8 cellular contexts compared by ENCODE assay signal in the genomic region with DNA sequence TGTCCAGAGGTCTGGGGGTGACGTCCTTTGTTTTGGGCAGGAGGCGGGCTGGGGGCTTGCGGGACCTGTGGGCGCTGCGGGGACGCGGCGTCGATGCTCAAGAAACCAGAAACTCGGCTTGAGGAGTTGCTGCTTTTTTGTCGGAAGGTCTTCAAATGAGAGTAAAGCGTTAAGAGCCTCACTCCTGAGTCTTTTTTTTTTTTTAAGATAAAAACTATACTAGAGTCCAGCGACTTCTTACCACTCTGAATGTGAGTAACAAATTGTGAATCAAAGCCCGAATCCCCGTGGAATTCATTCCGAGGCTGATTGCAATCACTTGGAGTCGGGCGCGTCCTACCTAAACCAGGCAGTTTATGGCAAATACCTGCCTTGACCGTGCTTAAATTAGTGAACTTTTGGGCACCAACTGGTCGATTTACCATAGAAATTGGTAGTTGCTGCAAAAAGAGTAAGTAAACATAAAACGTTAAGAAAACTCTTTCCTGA. TPM values are rescaled to one million over a fixed set of nuclear protein-coding genes. Genes with fewer than 3 reads are reported as not detected.
DNase-seq lines count a peak whose midpoint lies in the region; ATAC-seq, FAIRE-seq and TF ChIP-seq lines count a peak whose summit lies in the region.

No MANE protein-coding gene starts in this region.

- TF ChIP-seq EP300 in A549 (IDR thresholded peaks at IDR 0.05), result no peak

- H3K36me3 Mint-ChIP-seq in dendritic cell treated with granulocyte-macrophage colony-stimulating factor and Interleukin-4, amounts not matched to agents 40 ng/mL and 50 ng/mL, for 4 days (ENCODE audit: low read depth), result no peaks in the 10 kb centered on the region

- H3K27ac Mint-ChIP-seq in dendritic cell treated with granulocyte-macrophage colony-stimulating factor and Interleukin-4, amounts not matched to agents 40 ng/mL and 50 ng/mL, for 4 days, result peak overlapping the region; percentile 80

- ATAC-seq in A549, result peak; percentile 27 to 46; a peak in 4 of 6 replicates
- ATAC-seq in GM21576 (IDR thresholded peaks at IDR 0.05; ENCODE audit: unreplicated experiment), result no peak
- ATAC-seq in GM19035 (IDR thresholded peaks at IDR 0.05; ENCODE audit: unreplicated experiment), result no peak

- peak overlapping the region; percentile 88 for H2AFZ ChIP-seq in OCI-LY3 (ENCODE audit: low read depth, low read length)

- peak overlapping the region; percentile 69 for H3K9ac ChIP-seq in OCI-LY3 (ENCODE audit: low read length)

- H4K20me1 ChIP-seq in OCI-LY3 (ENCODE audit: insufficient read depth, low read length), result no peaks in the 10 kb centered on the region

- peaks cover 20% of the 10 kb centered on the region for H3K4me1 Mint-ChIP-seq in dendritic cell treated with granulocyte-macrophage colony-stimulating factor and Interleukin-4, amounts not matched to agents 40 ng/mL and 50 ng/mL, for 4 days (ENCODE audit: low read depth)

- no peak for FAIRE-seq in A549 (lab: Jason Lieb, UNC)

- TF ChIP-seq POLR2A in A549 (IDR thresholded peaks at IDR 0.05; ENCODE audit: low read length) (no peak), uterus (IDR thresholded peaks at IDR 0.05) (no peak)

- H3K4me3 ChIP-seq in A549 (peak overlapping the region; percentile 94), GM08714 (ENCODE audit: low read length) (peak overlapping the region; percentile 94), OCI-LY3 (ENCODE audit: low read length) (peak overlapping the region; percentile 97), mesodermal cell (ENCODE audit: extremely low read depth, insufficient read depth, low read length, poor library complexity, severe bottlenecking) (peak overlapping the region; percentile 74), uterus (peak overlapping the region; percentile 46 to 80)

- H3K4me3 Mint-ChIP-seq in dendritic cell treated with granulocyte-macrophage colony-stimulating factor and Interleukin-4, amounts not matched to agents 40 ng/mL and 50 ng/mL, for 4 days, result peak overlapping the region; percentile 88

- POLR2A ChIA-PET in A549 (lab: Yijun Ruan, JAX), result interaction anchor here (0.5 to 1.3 kb wide), 3 partner anchors 33 to 185 kb away, joined by 3 read pairs; a partner anchor contains a TSS

- intact Hi-C loops in dendritic cell treated with granulocyte-macrophage colony-stimulating factor and Interleukin-4, amounts not matched to agents 40 ng/mL and 50 ng/mL, for 4 days (cut with micrococcal nuclease), result no loop called here
- intact Hi-C loops in uterus (cut with DNase I; ENCODE audit: low total_unique reads), result no loop called here

- DNase-seq in A549 (ENCODE audit: low read depth in 1 of 2, low spot score in 1 of 2) (no peak), uterus (peak in 1 of 2 donors; percentile 22)

- no peaks in the 10 kb centered on the region for H3K79me2 ChIP-seq in OCI-LY3 (ENCODE audit: low read length)

- CTCF ChIA-PET in A549 (lab: Yijun Ruan, JAX), result interaction anchor here (1.3 kb wide), 2 partner anchors 21 to 49 kb away, joined by 4 to 5 read pairs; no protein-coding TSS in a partner anchor

- peak overlapping the region; percentile 84 to 97 for H3K27ac ChIP-seq in A549
- no peak overlapping the region for H3K27ac ChIP-seq in OCI-LY3 (ENCODE audit: low read length)
- H3K27ac ChIP-seq in mesodermal cell (ENCODE audit: low read depth, low read length, severe bottlenecking), result no peak overlapping the region
- H3K27ac ChIP-seq in uterus, result peak overlapping the region; percentile 66 to 78

- WGBS in A549 (ENCODE audit: missing lambda C conversion rate), result under 1% methylated on average over 22 of the region's 22 CpGs
- WGBS in mesodermal cell (ENCODE audit: insufficient coverage in 2 of 2), 2 experiments, result 0% methylated on average over 7 to 9 of the region's 22 CpGs

- H3K27me3 Mint-ChIP-seq in dendritic cell treated with granulocyte-macrophage colony-stimulating factor and Interleukin-4, amounts not matched to agents 40 ng/mL and 50 ng/mL, for 4 days, result no peaks in the 10 kb centered on the region

- no peaks in the 10 kb centered on the region for H3K27me3 ChIP-seq in OCI-LY3 (ENCODE audit: low read depth, low read length)
- H3K27me3 ChIP-seq in uterus, result no peaks in the 10 kb centered on the region

- H3K4me2 ChIP-seq in A549 (peak overlapping the region; percentile 93), OCI-LY3 (ENCODE audit: low read length) (peak overlapping the region; percentile 92)

- no peak for TF ChIP-seq CTCF in A549 (IDR thresholded peaks at IDR 0.05)
- no peak for TF ChIP-seq CTCF in OCI-LY3 (IDR thresholded peaks at IDR 0.05; ENCODE audit: low read depth, low read length)
- TF ChIP-seq CTCF in uterus (IDR thresholded peaks at IDR 0.05), result no peak

- no peaks in the 10 kb centered on the region for H3K36me3 ChIP-seq in OCI-LY3 (replicated peaks; ENCODE audit: low read depth, low read length)
- no peaks in the 10 kb centered on the region for H3K36me3 ChIP-seq in mesodermal cell (ENCODE audit: control insufficient read depth, insufficient read depth, low read length)
- no peaks in the 10 kb centered on the region for H3K36me3 ChIP-seq in uterus

- H3K4me1 ChIP-seq in A549, result peaks cover 14% of the 10 kb centered on the region; the same call in 2 of the 3 replicates
- H3K4me1 ChIP-seq in OCI-LY3 (ENCODE audit: low read length), result peaks cover 6% of the 10 kb centered on the region; the same call in 1 of the 2 replicates
- no peaks in the 10 kb centered on the region for H3K4me1 ChIP-seq in mesodermal cell (ENCODE audit: control insufficient read depth, insufficient read depth, low read length, poor library complexity, severe bottlenecking)
- H3K4me1 ChIP-seq in uterus, result no peaks in the 10 kb centered on the region

- no peak for TF ChIP-seq RAD21 in A549 (conservative IDR thresholded peaks at IDR 0.05 in 1 of 2, IDR thresholded peaks at IDR 0.05 in 1 of 2)

- H3K9me3 Mint-ChIP-seq in dendritic cell treated with granulocyte-macrophage colony-stimulating factor and Interleukin-4, amounts not matched to agents 40 ng/mL and 50 ng/mL, for 4 days, result no peaks in the 10 kb centered on the region

- H3K9me3 ChIP-seq in A549 (no peaks in the 10 kb centered on the region), OCI-LY3 (ENCODE audit: insufficient read depth, low read length) (no peaks in the 10 kb centered on the region), mesodermal cell (ENCODE audit: control insufficient read depth, low read length) (no peaks in the 10 kb centered on the region), uterus (no peaks in the 10 kb centered on the region)

TF ChIP-seq in A549, 52 proteins besides CTCF, POLR2A, EP300 and RAD21:
- TF ChIP-seq CEBPB (IDR thresholded peaks at IDR 0.05) (no peak), SREBF2 (IDR thresholded peaks at IDR 0.05) (no peak)

RNA-seq across cellular contexts. Expression of a gene that starts 0.6 kb away (rescaled TPM):
- polyA plus RNA-seq in A549 (2011; rRNA removed) (21.9 and 23.3 TPM in 2 replicates), A549 (2017; fragmentation: RNase III; extraction: RNeasy Plus Mini Kit Qiagen cat#74134 plus additional on column Dnase treatment) (13.5 to 13.6 TPM (median 13.5 TPM) in 3 replicates)
- polyA plus RNA-seq in A549 (2012; cell fraction: cytosol; rRNA removed), result 7.2 and 7.7 TPM in 2 replicates
- polyA plus RNA-seq in A549 (2012; cell fraction: nucleus; rRNA removed), result 2.8 and 4.6 TPM in 2 replicates
- polyA minus RNA-seq in A549 (2011; rRNA and poly(A)+ RNA removed), result 9.4 and 13.0 TPM in 2 replicates
- polyA plus RNA-seq in mesodermal cell (2013, experiment 1 of 2), result 16.6 TPM
- 17.3 TPM for polyA plus RNA-seq in mesodermal cell (2013, experiment 2 of 2)
- total RNA-seq in uterus, result 10 to 100 TPM in 3 of 4 donors, 1 to 10 TPM in 1; 8.5 to 61.3 (median 16.8) TPM

RNA-seq across cellular contexts. Expression of a gene that starts 20.5 kb away (rescaled TPM):
- 0.56 and 1.1 TPM in 2 replicates for polyA plus RNA-seq in A549 (2011; rRNA removed)
- polyA plus RNA-seq in A549 (2012; cell fraction: cytosol; rRNA removed), result 0.27 and 0.32 TPM in 2 replicates
- 0.28 TPM in 1 of 2 replicates, not detected in the other for polyA plus RNA-seq in A549 (2012; cell fraction: nucleus; rRNA removed)
- 0.72 to 1.3 TPM (median 1.2 TPM) in 3 replicates for polyA plus RNA-seq in A549 (2017; fragmentation: RNase III; extraction: RNeasy Plus Mini Kit Qiagen cat#74134 plus additional on column Dnase treatment)
- 0.66 TPM in 1 of 2 replicates, not detected in the other for polyA minus RNA-seq in A549 (2011; rRNA and poly(A)+ RNA removed)
- polyA plus RNA-seq in mesodermal cell (2013, experiment 1 of 2), result not detected
- not detected for polyA plus RNA-seq in mesodermal cell (2013, experiment 2 of 2)
- total RNA-seq in uterus, result 10 to 100 TPM in 1 of 4 donors, under 1 TPM in 2, not detected in 1; 0.29 to 23.3 (median 0.98) TPM

Comparison
In these comparisons a context has a peak if more than half of its experiments do, and no peak if none do; other contexts are left out.
1. ATAC-seq: peak in A549 (2 of 2); none in GM21576 (single experiment) and GM19035 (single experiment).
2. H3K27ac ChIP-seq: peak in A549 (2 of 2) and uterus (2 of 2); none in OCI-LY3 (single experiment) and mesodermal cell (single experiment).
3. Peak in every context shown above with its lines, with median percentiles within 50 percentile points of each other: H3K4me3 ChIP-seq.